In the genomic region with DNA sequence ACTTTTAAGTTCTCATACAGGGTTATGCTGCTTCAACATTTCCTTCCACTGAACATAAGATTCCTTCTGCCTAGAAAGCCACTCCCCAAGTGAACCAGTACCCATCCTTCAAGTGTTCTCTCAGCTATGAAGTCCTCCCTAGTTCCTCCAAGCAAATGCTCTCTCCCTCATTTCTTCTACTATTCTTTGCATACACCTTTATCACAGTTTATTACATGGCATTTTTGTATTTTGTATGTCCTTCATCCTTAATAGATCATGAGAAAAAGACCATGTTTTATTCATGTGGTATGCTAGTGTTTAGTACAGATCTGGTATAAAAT, we compare ENCODE assay signal across 8 cellular contexts. TPM values are rescaled to one million over a fixed set of nuclear protein-coding genes. Genes with fewer than 3 reads are reported as not detected.
DNase-seq lines count a peak whose midpoint lies in the region; TF ChIP-seq lines count a peak whose summit lies in the region.

No MANE protein-coding gene starts in this region.

- peaks cover 47 to 56% (median 51%) of the 10 kb centered on the region in 3 donors for H3K4me1 Mint-ChIP-seq in IgD-negative memory B cell

- no peaks in the 10 kb centered on the region for H3K9me3 Mint-ChIP-seq in IgD-negative memory B cell

- peak overlapping the region; percentile 3 to 89 (median 8) for H3K27ac Mint-ChIP-seq in IgD-negative memory B cell

- H3K27ac ChIP-seq in testis: peak overlapping the region in 1 of 2 donors; percentile 100

- H3K36me3 ChIP-seq in neuron (ENCODE audit: insufficient read depth, low read length) (no peaks in the 10 kb centered on the region), testis (ENCODE audit: low read depth, missing control alignments) (no peaks in the 10 kb centered on the region)

- H3K4me1 ChIP-seq in neuron (ENCODE audit: insufficient read depth, low read length) (peaks cover 29% of the 10 kb centered on the region), testis (peaks cover 27% of the 10 kb centered on the region)

- DNase-seq in DMS79 (lab: John Stamatoyannopoulos, UW) (peak; percentile 4), cerebellar cortex (ENCODE audit: low spot score) (peak; percentile 28), MV-4-11 (lab: John Stamatoyannopoulos, UW) (no peak), COR-L47 (lab: John Stamatoyannopoulos, UW) (no peak), testis (no peak), NCI-H1694 (lab: John Stamatoyannopoulos, UW) (no peak)

- TF ChIP-seq CTCF in testis (IDR thresholded peaks at IDR 0.05): no peak

- H3K9me3 ChIP-seq in neuron (ENCODE audit: low read length): no peaks in the 10 kb centered on the region
- H3K9me3 ChIP-seq in testis: no peaks in the 10 kb centered on the region

- no peaks in the 10 kb centered on the region for H3K27me3 Mint-ChIP-seq in IgD-negative memory B cell

- peaks cover 2% of the 10 kb centered on the region for H3K36me3 Mint-ChIP-seq in IgD-negative memory B cell

- H3K27me3 ChIP-seq in neuron (ENCODE audit: insufficient read depth, low read length): no peaks in the 10 kb centered on the region
- H3K27me3 ChIP-seq in testis: no peaks in the 10 kb centered on the region

- no peak for TF ChIP-seq POLR2A in testis (IDR thresholded peaks at IDR 0.05)

- H3K4me3 ChIP-seq in neuron (ENCODE audit: low read length) (peak overlapping the region; percentile 99), testis (no peak overlapping the region)

- no peak overlapping the region for H2AFZ ChIP-seq in neuron (ENCODE audit: low read depth, low read length)

- intact Hi-C loops in testis (cut with DNase I; ENCODE audit: low total_unique reads): no loop called here

- peak overlapping the region; percentile 88 to 97 (median 91) for H3K4me3 Mint-ChIP-seq in IgD-negative memory B cell

RNA-seq across cellular contexts. Expression of a gene that starts 1.9 kb away (rescaled TPM):
- 200 TPM for polyA plus RNA-seq in IgD-negative memory B cell
- 100 to 1,000 TPM in 1 of 2 donors, 10 to 100 TPM in 1; 100.0 to 116 TPM for total RNA-seq in testis
- 209 TPM for polyA plus RNA-seq in testis (ENCODE audit: insufficient read depth, low read depth, low replicate concordance)

Comparison
In these comparisons a context has a peak if more than half of its experiments do, and no peak if none do; other contexts are left out.
1. DNase-seq: peak in DMS79 (single experiment) and cerebellar cortex (single experiment); none in MV-4-11 (single experiment), COR-L47 (single experiment), testis (single experiment) and NCI-H1694 (single experiment).